1 cellular context compared by ENCODE assay signal in genomic region chr5:140988036-140988997, GRCh38.
TF ChIP-seq lines count a peak whose summit lies in the region.

No MANE protein-coding gene starts in this region.

TF ChIP-seq in WTC11, 78 proteins besides CTCF, POLR2A, EP300 and RAD21 (continued from another document):
- TF ChIP-seq ZNF532 (CRISPR knock-in tag; IDR thresholded peaks at IDR 0.05; ENCODE audit: borderline replicate concordance) (no peak), AFF4 (CRISPR knock-in tag; IDR thresholded peaks at IDR 0.05; ENCODE audit: borderline replicate concordance) (no peak), ATF2 (CRISPR knock-in tag; IDR thresholded peaks at IDR 0.05; ENCODE audit: borderline replicate concordance, low read depth) (no peak), NFE2L1 (CRISPR knock-in tag; IDR thresholded peaks at IDR 0.05) (no peak), PRDM15 (CRISPR knock-in tag; IDR thresholded peaks at IDR 0.05) (no peak), IRF1 (CRISPR knock-in tag; IDR thresholded peaks at IDR 0.05) (no peak), TEAD1 (CRISPR knock-in tag; IDR thresholded peaks at IDR 0.05) (no peak), ZNF317 (CRISPR knock-in tag; IDR thresholded peaks at IDR 0.05; ENCODE audit: borderline replicate concordance, low read depth) (no peak), ETV6 (CRISPR knock-in tag; IDR thresholded peaks at IDR 0.05) (no peak), ZNF671 (CRISPR knock-in tag; IDR thresholded peaks at IDR 0.05) (no peak), ZNF263 (CRISPR knock-in tag; IDR thresholded peaks at IDR 0.05; ENCODE audit: low read depth) (no peak), HMGA2 (CRISPR knock-in tag; IDR thresholded peaks at IDR 0.05) (no peak), ZSCAN18 (CRISPR knock-in tag; IDR thresholded peaks at IDR 0.05) (no peak), USF1 (CRISPR knock-in tag; IDR thresholded peaks at IDR 0.05) (no peak)
